23 cellular contexts compared by ENCODE assay signal in the genomic region with DNA sequence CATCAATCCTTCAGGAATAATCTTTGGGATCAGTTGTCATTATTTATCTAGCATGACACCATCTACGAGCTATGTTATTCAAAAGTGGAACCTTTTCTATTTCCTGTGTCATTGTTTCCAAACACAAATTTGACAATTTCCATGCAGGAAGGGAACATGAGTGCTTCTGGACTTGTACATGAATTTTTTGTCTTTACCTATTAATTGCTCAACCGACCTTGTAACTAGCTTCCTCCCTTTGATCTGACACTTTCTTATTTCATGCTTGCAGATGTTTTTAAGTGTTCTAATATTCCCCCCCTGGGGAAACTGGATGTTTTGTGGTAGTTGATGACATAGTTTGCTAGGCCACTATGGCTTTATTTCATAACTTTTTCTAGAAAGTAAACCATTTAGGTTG.
DNase-seq lines count a peak whose midpoint lies in the region; ATAC-seq, FAIRE-seq and TF ChIP-seq lines count a peak whose summit lies in the region.
"Had no signal": no experiment of that assay in that cellular context is flagged by ENCODE, and none has a peak within 500 bp of the region (broad histone marks: within the 10 kb centered on the region; RNA-seq: fewer than 3 reads in every experiment).

No MANE protein-coding gene starts in this region.

- peaks cover 20% of the 10 kb centered on the region for H3K4me1 ChIP-seq in GM23338 (ENCODE audit: insufficient read depth)
- H3K4me1 ChIP-seq in keratinocyte (ENCODE audit: control insufficient read depth, extremely low read depth, insufficient read depth, low read length) = peaks cover 6% of the 10 kb centered on the region
- peaks cover 42% of the 10 kb centered on the region for H3K4me1 ChIP-seq in neural progenitor cell
- no peaks in the 10 kb centered on the region for H3K4me1 ChIP-seq in heart right ventricle
- H3K4me1 ChIP-seq: BLaER1, Caco-2 had no signal

- TF ChIP-seq CTCF in GM23338 (conservative IDR thresholded peaks at IDR 0.05; ENCODE audit: low read depth in 2 of 2) (no peak), WTC11 (IDR thresholded peaks at IDR 0.05) (no peak), keratinocyte (optimal IDR thresholded peaks at IDR 0.05 in 1 of 3, IDR thresholded peaks at IDR 0.05 in 1 of 3, conservative IDR thresholded peaks at IDR 0.05 in 1 of 3; ENCODE audit: extremely low read depth in 1 of 3, insufficient read depth in 2 of 3, low read length in 3 of 3) (no peak), neural progenitor cell (IDR thresholded peaks at IDR 0.05) (no peak), heart right ventricle (IDR thresholded peaks at IDR 0.05) (no peak)

- POLR2A ChIA-PET in WTC11 (lab: Charles Lee) = no interaction called here

- 0 out of 2 replicates have a peak overlapping the region, but pooled peaks have one; percentile 14 for H3K4me2 ChIP-seq in GM23338
- no peak overlapping the region for H3K4me2 ChIP-seq in keratinocyte (ENCODE audit: control insufficient read depth, extremely low read depth, insufficient read depth, low read depth, low read length)
- no peak overlapping the region for H3K4me2 ChIP-seq in neural progenitor cell
- H3K4me2 ChIP-seq: BLaER1 had no signal

- DNase-seq in GM23338 (ENCODE audit: low spot score) = no peak
- no peak for DNase-seq in WTC11 (ENCODE audit: low spot score)
- no peak for DNase-seq in keratinocyte (ENCODE audit: low read depth, low spot score)
- DNase-seq in neural progenitor cell (ENCODE audit: low spot score) = no peak
- no peak for DNase-seq in heart right ventricle
- no peak for DNase-seq in activated naive CD4-positive, alpha-beta T cell treated with anti-CD3 and anti-CD28 coated beads, Interleukin-2, amount 10 ng/mL, durations not matched to agents 7 days and 5 days
- DNase-seq in cortex of kidney (lab: John Stamatoyannopoulos, UW) = no peak
- no peak for DNase-seq in NCI-H2029 treated with DMSO at 0.1 percent for 48 hours (lab: John Stamatoyannopoulos, UW)
- DNase-seq: Caco-2; CD4-positive, CD25-positive, alpha-beta regulatory T cell; CD8-positive, alpha-beta T cell; DMS153; DND-41; GOT3; HCEC 1CT had no signal

- no peaks in the 10 kb centered on the region for H3K36me3 ChIP-seq in GM23338 (ENCODE audit: insufficient read depth)
- H3K36me3 ChIP-seq in keratinocyte (ENCODE audit: control insufficient read depth in 2 of 2, extremely low read depth in 1 of 2, insufficient read depth in 2 of 2, low read length in 2 of 2) = no peaks in the 10 kb centered on the region
- H3K36me3 ChIP-seq in neural progenitor cell = no peaks in the 10 kb centered on the region
- H3K36me3 ChIP-seq in heart right ventricle = no peaks in the 10 kb centered on the region
- H3K36me3 ChIP-seq: BLaER1 had no signal

- no peaks in the 10 kb centered on the region for H3K9me1 ChIP-seq in keratinocyte (ENCODE audit: control insufficient read depth, extremely low read depth, insufficient read depth, low read length)

- dilution Hi-C loops in keratinocyte (cut with MboI; ENCODE audit: extremely low pct_ligation_motif_present, low sequenced_read_pairs) = no loop called here

- ATAC-seq in GM23338 (no peak), WTC11 (no peak), heart right ventricle (no peak)
- ATAC-seq: CD8-positive, alpha-beta T cell had no signal

- H2AFZ ChIP-seq in GM23338 = no peak overlapping the region
- no peak overlapping the region for H2AFZ ChIP-seq in keratinocyte (ENCODE audit: control insufficient read depth, low read length)
- H2AFZ ChIP-seq in neural progenitor cell (replicated peaks) = peak overlapping the region; percentile 32

- H3F3A ChIP-seq in GM23338 (replicated peaks; ENCODE audit: low read depth) (no peaks in the 10 kb centered on the region), neural progenitor cell (ENCODE audit: low read depth) (peaks cover 28% of the 10 kb centered on the region)

- H3K4me3 Mint-ChIP-seq in GM23338 (no peak overlapping the region), WTC11 (no peak overlapping the region), neural progenitor cell (no peak overlapping the region)
- no peak overlapping the region for H3K4me3 Mint-ChIP-seq in activated naive CD4-positive, alpha-beta T cell treated with anti-CD3 and anti-CD28 coated beads, Interleukin-2, amount 10 ng/mL, durations not matched to agents 7 days and 5 days
- H3K4me3 Mint-ChIP-seq: B cell; CD4-positive, CD25-positive, alpha-beta regulatory T cell; CD8-positive, alpha-beta T cell had no signal

- CTCF ChIA-PET in WTC11 (lab: Charles Lee) = no interaction called here
- CTCF ChIA-PET in activated naive CD4-positive, alpha-beta T cell treated with anti-CD3 and anti-CD28 coated beads, Interleukin-2, amount 10 ng/mL, durations not matched to agents 7 days and 5 days (lab: Charles Lee) = no interaction called here

- intact Hi-C loops in heart right ventricle (cut with DNase I) = no loop called here

- H3K27ac Mint-ChIP-seq in GM23338 = peak overlapping the region; percentile 66
- H3K27ac Mint-ChIP-seq in WTC11 = peak overlapping the region; percentile 72
- H3K27ac Mint-ChIP-seq in neural progenitor cell = no peak overlapping the region
- no peak overlapping the region for H3K27ac Mint-ChIP-seq in activated naive CD4-positive, alpha-beta T cell treated with anti-CD3 and anti-CD28 coated beads, Interleukin-2, amount 10 ng/mL, durations not matched to agents 7 days and 5 days
- H3K27ac Mint-ChIP-seq: B cell; CD4-positive, CD25-positive, alpha-beta regulatory T cell; CD8-positive, alpha-beta T cell had no signal

- H4K20me1 ChIP-seq in GM23338 (replicated peaks; ENCODE audit: insufficient read depth) = no peaks in the 10 kb centered on the region
- H4K20me1 ChIP-seq in keratinocyte (ENCODE audit: control insufficient read depth, extremely low read depth, insufficient read depth, low read length) = no peaks in the 10 kb centered on the region
- no peaks in the 10 kb centered on the region for H4K20me1 ChIP-seq in neural progenitor cell (ENCODE audit: low read depth)
- H4K20me1 ChIP-seq: BLaER1 had no signal

- 47 to 61% methylated on average over 2 of the region's 2 CpGs for WGBS in heart right ventricle, 2 donors

- H3K9me3 Mint-ChIP-seq in GM23338 = no peaks in the 10 kb centered on the region
- H3K9me3 Mint-ChIP-seq in WTC11 = peaks cover 12% of the 10 kb centered on the region
- peaks cover under 1% of the 10 kb centered on the region for H3K9me3 Mint-ChIP-seq in neural progenitor cell
- H3K9me3 Mint-ChIP-seq in activated naive CD4-positive, alpha-beta T cell treated with anti-CD3 and anti-CD28 coated beads, Interleukin-2, amount 10 ng/mL, durations not matched to agents 7 days and 5 days = peaks cover 8% of the 10 kb centered on the region

- FAIRE-seq in keratinocyte (lab: Jason Lieb, UNC) = peak; percentile 39
- FAIRE-seq: G401.6, GM12891, GM18507, H54 had no signal

- no peaks in the 10 kb centered on the region for H3K9me3 ChIP-seq in keratinocyte (ENCODE audit: control insufficient read depth, low read depth, low read length)
- no peaks in the 10 kb centered on the region for H3K9me3 ChIP-seq in neural progenitor cell (ENCODE audit: low read depth)
- H3K9me3 ChIP-seq in heart right ventricle = no peaks in the 10 kb centered on the region
- H3K9me3 ChIP-seq: BLaER1, Caco-2 had no signal

- no peaks in the 10 kb centered on the region for H3K27me3 ChIP-seq in GM23338 (ENCODE audit: insufficient read depth)
- H3K27me3 ChIP-seq in keratinocyte (ENCODE audit: control insufficient read depth, extremely low read depth, insufficient read depth, low read length) = no peaks in the 10 kb centered on the region
- no peaks in the 10 kb centered on the region for H3K27me3 ChIP-seq in neural progenitor cell
- peaks cover 0 to 9% (median 0%) of the 10 kb centered on the region in 7 donors for H3K27me3 ChIP-seq in heart right ventricle
- H3K27me3 ChIP-seq: BLaER1 had no signal

- no peak overlapping the region for H3K27ac ChIP-seq in GM23338 (ENCODE audit: low read depth)
- no peak overlapping the region for H3K27ac ChIP-seq in keratinocyte (ENCODE audit: control insufficient read depth, insufficient read depth, low read length)
- no peak overlapping the region for H3K27ac ChIP-seq in neural progenitor cell
- no peak overlapping the region for H3K27ac ChIP-seq in heart right ventricle
- H3K27ac ChIP-seq: 22Rv1, BLaER1, C4-2B had no signal

- H3K4me1 Mint-ChIP-seq in GM23338 (peaks cover 38% of the 10 kb centered on the region), WTC11 (peaks cover 45% of the 10 kb centered on the region), neural progenitor cell (peaks cover 16% of the 10 kb centered on the region)
- H3K4me1 Mint-ChIP-seq in activated naive CD4-positive, alpha-beta T cell treated with anti-CD3 and anti-CD28 coated beads, Interleukin-2, amount 10 ng/mL, durations not matched to agents 7 days and 5 days = no peaks in the 10 kb centered on the region
- H3K4me1 Mint-ChIP-seq: B cell; CD4-positive, CD25-positive, alpha-beta regulatory T cell had no signal

- H3K79me2 ChIP-seq in GM23338 (replicated peaks; ENCODE audit: insufficient read depth) = no peaks in the 10 kb centered on the region
- no peaks in the 10 kb centered on the region for H3K79me2 ChIP-seq in keratinocyte (ENCODE audit: control insufficient read depth, insufficient read depth, low read length)
- no peaks in the 10 kb centered on the region for H3K79me2 ChIP-seq in neural progenitor cell (ENCODE audit: low read depth)

- H3K36me3 Mint-ChIP-seq in GM23338 (ENCODE audit: low read depth) (no peaks in the 10 kb centered on the region), WTC11 (no peaks in the 10 kb centered on the region), neural progenitor cell (no peaks in the 10 kb centered on the region)
- no peaks in the 10 kb centered on the region for H3K36me3 Mint-ChIP-seq in activated naive CD4-positive, alpha-beta T cell treated with anti-CD3 and anti-CD28 coated beads, Interleukin-2, amount 10 ng/mL, durations not matched to agents 7 days and 5 days
- H3K36me3 Mint-ChIP-seq: CD4-positive, CD25-positive, alpha-beta regulatory T cell; CD8-positive, alpha-beta T cell had no signal

- peaks cover 7% of the 10 kb centered on the region; the same call in 1 of the 2 replicates for H3K9me2 ChIP-seq in GM23338 (ENCODE audit: insufficient read depth)

- H3K4me3 ChIP-seq in GM23338 = no peak overlapping the region
- H3K4me3 ChIP-seq in keratinocyte (ENCODE audit: control insufficient read depth in 2 of 3, extremely low read depth in 1 of 3, insufficient read depth in 2 of 3, low read depth in 1 of 3, low read length in 3 of 3) = no peak overlapping the region
- no peak overlapping the region for H3K4me3 ChIP-seq in neural progenitor cell
- no peak overlapping the region for H3K4me3 ChIP-seq in heart right ventricle
- H3K4me3 ChIP-seq: BLaER1 had no signal

- H3K9ac ChIP-seq in keratinocyte (ENCODE audit: control insufficient read depth, extremely low read depth, insufficient read depth, low read length) (no peak overlapping the region), neural progenitor cell (no peak overlapping the region)
- H3K9ac ChIP-seq: BLaER1 had no signal

- H3K27me3 Mint-ChIP-seq in GM23338 (ENCODE audit: insufficient read depth, low read depth, poor library complexity) (no peaks in the 10 kb centered on the region), WTC11 (ENCODE audit: low read depth) (peaks cover 2% of the 10 kb centered on the region; the same call in 1 of the 2 replicates), neural progenitor cell (ENCODE audit: insufficient read depth, low read depth) (no peaks in the 10 kb centered on the region)
- H3K27me3 Mint-ChIP-seq in activated naive CD4-positive, alpha-beta T cell treated with anti-CD3 and anti-CD28 coated beads, Interleukin-2, amount 10 ng/mL, durations not matched to agents 7 days and 5 days = no peaks in the 10 kb centered on the region
- H3K27me3 Mint-ChIP-seq: B cell; CD4-positive, CD25-positive, alpha-beta regulatory T cell had no signal

Comparison
In these comparisons a context has a peak if more than half of its experiments do, and no peak if none do; other contexts are left out.
1. H3K27ac Mint-ChIP-seq: peak in GM23338 (single experiment) and WTC11 (single experiment); none in neural progenitor cell (single experiment) and activated naive CD4-positive, alpha-beta T cell treated with anti-CD3 and anti-CD28 coated beads, Interleukin-2, amount 10 ng/mL, durations not matched to agents 7 days and 5 days (single experiment).